ENCODE assay signal across 22 cellular contexts in genomic region chrX:130754353-130754752, GRCh38.
DNase-seq lines count a peak whose midpoint lies in the region; ATAC-seq, FAIRE-seq and TF ChIP-seq lines count a peak whose summit lies in the region.
"Had no signal": no experiment of that assay in that cellular context is flagged by ENCODE, and none has a peak within 500 bp of the region (broad histone marks: within the 10 kb centered on the region; RNA-seq: fewer than 3 reads in every experiment).

No MANE protein-coding gene starts in this region.

- no peak overlapping the region for H4K5ac ChIP-seq in mesendoderm (ENCODE audit: low read length)

- no peak overlapping the region for H3K56ac ChIP-seq in mesendoderm (ENCODE audit: low read length)

- H3K27ac Mint-ChIP-seq in T-helper 17 cell (no peak overlapping the region), immature natural killer cell (no peak overlapping the region)
- H3K27ac Mint-ChIP-seq: B cell; CD4-positive, alpha-beta T cell; CD8-positive, alpha-beta T cell had no signal

- H3K9me3 ChIP-seq in HEK293 (ENCODE audit: control insufficient read depth, insufficient read depth, low read depth, low read length) (no peaks in the 10 kb centered on the region), K562 (replicated peaks; ENCODE audit: control insufficient read depth, insufficient read depth, low read depth, low read length) (no peaks in the 10 kb centered on the region), T-helper 17 cell (ENCODE audit: control insufficient read depth, low read length, poor library complexity, severe bottlenecking) (no peaks in the 10 kb centered on the region)
- no peaks in the 10 kb centered on the region for H3K9me3 ChIP-seq in effector memory CD4-positive, alpha-beta T cell (ENCODE audit: control insufficient read depth, low read length)
- H3K9me3 ChIP-seq: Caco-2 had no signal

- no peaks in the 10 kb centered on the region for H3K27me3 ChIP-seq in K562 (ENCODE audit: control insufficient read depth in 2 of 2, insufficient read depth in 2 of 2, low read length in 2 of 2)
- H3K27me3 ChIP-seq in mesendoderm (ENCODE audit: insufficient read depth, low read length, poor library complexity), result no peaks in the 10 kb centered on the region
- no peaks in the 10 kb centered on the region for H3K27me3 ChIP-seq in effector memory CD4-positive, alpha-beta T cell (replicated peaks; ENCODE audit: control insufficient read depth, insufficient read depth, low read length, poor library complexity, severe bottlenecking)

- 75% methylated on average over 1 of the region's 1 CpG for WGBS in K562 (ENCODE audit: insufficient coverage, low coverage, missing lambda C conversion rate)
- no CpG with 5 or more reads among the region's 1 CpG for WGBS in mesendoderm (ENCODE audit: extremely low coverage, insufficient coverage, low lambda C conversion rate)

- no peak overlapping the region for H3K4ac ChIP-seq in mesendoderm (ENCODE audit: low read depth, low read length)

- no peak for TF ChIP-seq EP300 in K562 (IDR thresholded peaks at IDR 0.05; ENCODE audit: low read length)

- POLR2A ChIA-PET in HEK293 (lab: Yijun Ruan, JAX) (no interaction called here), K562 (lab: Yijun Ruan, JAX) (no interaction called here)

- H3K79me2 ChIP-seq in K562 (ENCODE audit: control insufficient read depth, insufficient read depth, low read length) (no peaks in the 10 kb centered on the region), mesendoderm (ENCODE audit: control insufficient read depth, insufficient read depth, low read length) (no peaks in the 10 kb centered on the region)

- TF ChIP-seq CTCF in HEK293 (tag by site-specific recombination; IDR thresholded peaks at IDR 0.05) (no peak), K562 (IDR thresholded peaks at IDR 0.05 in 2 of 3, conservative IDR thresholded peaks at IDR 0.05 in 1 of 3; ENCODE audit: insufficient read depth in 2 of 3, low read depth in 1 of 3, low read length in 3 of 3) (no peak)

- H2AFZ ChIP-seq in K562 (ENCODE audit: low read depth, low read length), result no peak overlapping the region

- H3K79me1 ChIP-seq in mesendoderm (ENCODE audit: low read length), result no peaks in the 10 kb centered on the region

- DNase-seq in GM18507 (ENCODE audit: extremely low spot score, insufficient read length, low read depth) (no peak), K562 (ENCODE audit: extremely low read depth in 1 of 4, low spot score in 3 of 4) (no peak), mesendoderm (no peak), T-helper 17 cell (no peak), immature natural killer cell (no peak)
- no peak for DNase-seq in effector memory CD4-positive, alpha-beta T cell
- DNase-seq: 8988T; AML-193; Caco-2; Calu3; CD4-positive, alpha-beta T cell; CD8-positive, alpha-beta T cell; DMS79 treated with DMSO at 0.1 percent for 48 hours; GF-D8 had no signal

- CTCF ChIA-PET in HEK293 (lab: Yijun Ruan, JAX) (interaction anchor here (0.8 kb wide), 2 partner anchors 161 to 1009 kb away, joined by 3 read pairs; no protein-coding TSS in a partner anchor), K562 (lab: Yijun Ruan, JAX; ENCODE audit: low intra/inter-chr PET ratio) (no interaction called here)

- no peak for TF ChIP-seq POLR2A in K562 (conservative IDR thresholded peaks at IDR 0.05)

- H3K4me3 ChIP-seq in HEK293 (ENCODE audit: low read depth, low read length) (no peak overlapping the region), K562 (no peak overlapping the region), mesendoderm (ENCODE audit: low read length) (no peak overlapping the region)
- H3K4me3 ChIP-seq in effector memory CD4-positive, alpha-beta T cell (ENCODE audit: insufficient read depth, low read depth, low read length, poor library complexity, severe bottlenecking), result no peak overlapping the region
- H3K4me3 ChIP-seq: BLaER1 treated with 17β-estradiol and CSF1 and Interleukin-3, amounts not matched to agents 10 nM and 100 nM had no signal

- H3K36me3 Mint-ChIP-seq in T-helper 17 cell (ENCODE audit: low read depth), result no peaks in the 10 kb centered on the region
- H3K36me3 Mint-ChIP-seq in immature natural killer cell, result no peaks in the 10 kb centered on the region

- BruUV-seq in K562 (replicated peaks; lab: Mats Ljungman, UMichigan), result no TSS peak

- FAIRE-seq in GM18507 (lab: Jason Lieb, UNC) (peak; percentile 21), K562 (lab: Jason Lieb, UNC) (no peak)
- FAIRE-seq: A204.1, D721Med, G401.6, GM12891 had no signal

- H3K9me1 ChIP-seq in K562 (ENCODE audit: control insufficient read depth, insufficient read depth, low read length), result no peaks in the 10 kb centered on the region

- no peak for TF ChIP-seq RAD21 in K562 (CRISPR knock-in tag; conservative IDR thresholded peaks at IDR 0.05 in 1 of 2, IDR thresholded peaks at IDR 0.05 in 1 of 2)

- H3K4me2 ChIP-seq in K562 (ENCODE audit: insufficient read depth, low read length) (no peak overlapping the region), mesendoderm (ENCODE audit: low read length) (no peak overlapping the region)
- H3K4me2 ChIP-seq: BLaER1 treated with 17β-estradiol and CSF1 and Interleukin-3, amounts not matched to agents 10 nM and 100 nM had no signal

- H3K23ac ChIP-seq in mesendoderm (ENCODE audit: low read length), result no peak overlapping the region

- H3K36me3 ChIP-seq in HEK293 (ENCODE audit: control insufficient read depth in 2 of 2, insufficient read depth in 1 of 2, low read length in 2 of 2), result no peaks in the 10 kb centered on the region
- H3K36me3 ChIP-seq in K562 (ENCODE audit: control insufficient read depth, insufficient read depth, low read length), result no peaks in the 10 kb centered on the region
- H3K36me3 ChIP-seq in mesendoderm (ENCODE audit: control insufficient read depth, insufficient read depth, low read length), result no peaks in the 10 kb centered on the region
- H3K36me3 ChIP-seq in effector memory CD4-positive, alpha-beta T cell (ENCODE audit: control insufficient read depth, insufficient read depth, low read length), result no peaks in the 10 kb centered on the region
- H3K36me3 ChIP-seq: BLaER1 treated with 17β-estradiol and CSF1 and Interleukin-3, amounts not matched to agents 10 nM and 100 nM had no signal

- H3K9ac ChIP-seq in K562 (ENCODE audit: insufficient read depth in 1 of 2, low read depth in 2 of 2, low read length in 2 of 2) (no peak overlapping the region), mesendoderm (ENCODE audit: low read length) (no peak overlapping the region)
- H3K9ac ChIP-seq: BLaER1 treated with 17β-estradiol and CSF1 and Interleukin-3, amounts not matched to agents 10 nM and 100 nM had no signal

- H2AK5ac ChIP-seq in mesendoderm (ENCODE audit: low read length), result no peak overlapping the region

- H3K4me1 ChIP-seq in HEK293 (ENCODE audit: control insufficient read depth, insufficient read depth, low read length) (no peaks in the 10 kb centered on the region), K562 (replicated peaks in 1 of 2; ENCODE audit: control insufficient read depth in 2 of 2, insufficient read depth in 2 of 2, low read length in 2 of 2) (peaks cover 32 to 60% of the 10 kb centered on the region in 2 experiments; a peak in 4 of 5 replicates), mesendoderm (ENCODE audit: control insufficient read depth, low read depth, low read length) (no peaks in the 10 kb centered on the region)
- H3K4me1 ChIP-seq in effector memory CD4-positive, alpha-beta T cell (ENCODE audit: control insufficient read depth, insufficient read depth, low read length, poor library complexity, severe bottlenecking), result no peaks in the 10 kb centered on the region
- H3K4me1 ChIP-seq: BLaER1 treated with 17β-estradiol and CSF1 and Interleukin-3, amounts not matched to agents 10 nM and 100 nM; Caco-2 had no signal

- no peak overlapping the region for H2BK5ac ChIP-seq in mesendoderm (ENCODE audit: low read length)

- intact Hi-C loops in K562 (cut with micrococcal nuclease), result loop anchor here (10.0 kb wide), 1 partner anchor 180 kb away; no protein-coding TSS in a partner anchor

- no peak overlapping the region for H2BK120ac ChIP-seq in mesendoderm (ENCODE audit: low read depth, low read length)

- H2BK15ac ChIP-seq in mesendoderm (replicated peaks; ENCODE audit: low read depth), result no peak overlapping the region

- no peaks in the 10 kb centered on the region for H4K20me1 ChIP-seq in K562 (replicated peaks; ENCODE audit: control insufficient read depth, insufficient read depth, low read length)

- H3K27ac ChIP-seq in HEK293 (ENCODE audit: extremely low read depth, low read depth, low read length) (no peak overlapping the region), K562 (ENCODE audit: extremely low read depth, low read depth, low read length) (no peak overlapping the region), mesendoderm (ENCODE audit: low read depth, low read length) (no peak overlapping the region)
- no peak overlapping the region for H3K27ac ChIP-seq in effector memory CD4-positive, alpha-beta T cell (ENCODE audit: insufficient read depth, low read length, poor library complexity, severe bottlenecking)
- H3K27ac ChIP-seq: BLaER1 treated with 17β-estradiol and CSF1 and Interleukin-3, amounts not matched to agents 10 nM and 100 nM; C4-2B had no signal

- H3K4me3 Mint-ChIP-seq in T-helper 17 cell, result no peak overlapping the region
- H3K4me3 Mint-ChIP-seq in immature natural killer cell, result no peak overlapping the region
- H3K4me3 Mint-ChIP-seq: B cell; CD4-positive, alpha-beta T cell; CD8-positive, alpha-beta T cell had no signal

- ATAC-seq in K562, result no peak
- no peak for ATAC-seq in T-helper 17 cell
- ATAC-seq: CD8-positive, alpha-beta T cell had no signal

- H3K18ac ChIP-seq in mesendoderm (ENCODE audit: low read length), result no peak overlapping the region

- no peaks in the 10 kb centered on the region for H3K9me3 Mint-ChIP-seq in immature natural killer cell
- H3K9me3 Mint-ChIP-seq: CD4-positive, alpha-beta T cell; CD8-positive, alpha-beta T cell had no signal

- no peak overlapping the region for H4K8ac ChIP-seq in mesendoderm (ENCODE audit: low read depth, low read length)

- H3K27me3 Mint-ChIP-seq in T-helper 17 cell (no peaks in the 10 kb centered on the region), immature natural killer cell (ENCODE audit: low read depth in 3 of 3) (peaks cover 0 to 2% (median 0%) of the 10 kb centered on the region in 3 donors)
- H3K27me3 Mint-ChIP-seq: B cell; CD4-positive, alpha-beta T cell had no signal

- in situ Hi-C loops in K562 (cut with MboI), result no loop called here

- H3K4me1 Mint-ChIP-seq in T-helper 17 cell (no peaks in the 10 kb centered on the region), immature natural killer cell (no peaks in the 10 kb centered on the region)
- H3K4me1 Mint-ChIP-seq: B cell had no signal

TF ChIP-seq in HEK293, 187 proteins besides CTCF, POLR2A, EP300 and RAD21 (continues in another document):
- TF ChIP-seq ZNF202 (tag by site-specific recombination; IDR thresholded peaks at IDR 0.05; ENCODE audit: borderline replicate concordance) (peak; percentile 6; the same call in 1 of the 2 replicates), ZNF146 (tag by site-specific recombination; IDR thresholded peaks at IDR 0.05) (peak; percentile 69)
